19 cellular contexts compared by ENCODE assay signal in genomic region chr9:95230046-95230445, GRCh38.
A peak's percentile ranks its signal among the peaks of the same experiment; 100 is the strongest.
DNase-seq lines count a peak whose midpoint lies in the region; ATAC-seq and TF ChIP-seq lines count a peak whose summit lies in the region.
"Had no signal": no experiment of that assay in that cellular context is flagged by ENCODE, and none has a peak within 500 bp of the region (broad histone marks: within the 10 kb centered on the region; RNA-seq: fewer than 3 reads in every experiment).

No MANE protein-coding gene starts in this region.

- 80% methylated on average over 6 of the region's 6 CpGs for WGBS in hepatocyte (ENCODE audit: low lambda C conversion rate, missing lambda C conversion rate)

- H3K36me3 Mint-ChIP-seq in GM23338 (ENCODE audit: low read depth) = peaks cover 20% of the 10 kb centered on the region
- H3K36me3 Mint-ChIP-seq in neural progenitor cell = peaks cover 21% of the 10 kb centered on the region

- no peak overlapping the region for H3K9ac ChIP-seq in neural progenitor cell

- H4K20me1 ChIP-seq in GM23338 (replicated peaks; ENCODE audit: insufficient read depth) = no peaks in the 10 kb centered on the region
- no peaks in the 10 kb centered on the region for H4K20me1 ChIP-seq in hepatocyte (ENCODE audit: insufficient read depth, poor library complexity, severe bottlenecking)
- H4K20me1 ChIP-seq in neural progenitor cell (ENCODE audit: low read depth) = no peaks in the 10 kb centered on the region

- no peaks in the 10 kb centered on the region for H3K27me3 Mint-ChIP-seq in GM23338 (ENCODE audit: insufficient read depth, low read depth, poor library complexity)
- peaks cover 4% of the 10 kb centered on the region for H3K27me3 Mint-ChIP-seq in neural progenitor cell (ENCODE audit: insufficient read depth, low read depth)
- H3K27me3 Mint-ChIP-seq: CD4-positive, alpha-beta T cell had no signal

- no peaks in the 10 kb centered on the region for H3K36me3 ChIP-seq in GM23338 (ENCODE audit: insufficient read depth)
- no peaks in the 10 kb centered on the region for H3K36me3 ChIP-seq in hepatocyte (replicated peaks; ENCODE audit: insufficient read depth, low read depth)
- no peaks in the 10 kb centered on the region for H3K36me3 ChIP-seq in neural progenitor cell

- H3K27me3 ChIP-seq in GM23338 (ENCODE audit: insufficient read depth) = no peaks in the 10 kb centered on the region
- no peaks in the 10 kb centered on the region for H3K27me3 ChIP-seq in hepatocyte
- H3K27me3 ChIP-seq in neural progenitor cell = no peaks in the 10 kb centered on the region

- H3F3A ChIP-seq in GM23338 (replicated peaks; ENCODE audit: low read depth) = no peaks in the 10 kb centered on the region
- H3F3A ChIP-seq in neural progenitor cell (ENCODE audit: low read depth) = no peaks in the 10 kb centered on the region

- no peak overlapping the region for H3K4me2 ChIP-seq in GM23338
- H3K4me2 ChIP-seq in hepatocyte = no peak overlapping the region
- no peak overlapping the region for H3K4me2 ChIP-seq in neural progenitor cell

- ATAC-seq in GM23338 = peak; percentile 81
- no peak for ATAC-seq in GM18502 (IDR thresholded peaks at IDR 0.05; ENCODE audit: poor library complexity, unreplicated experiment)
- ATAC-seq in HG02981 (IDR thresholded peaks at IDR 0.05; ENCODE audit: unreplicated experiment) = no peak

- H3K4me3 ChIP-seq in GM23338 = no peak overlapping the region
- no peak overlapping the region for H3K4me3 ChIP-seq in NB4 (ENCODE audit: low read depth, low read length)
- H3K4me3 ChIP-seq in hepatocyte = no peak overlapping the region
- no peak overlapping the region for H3K4me3 ChIP-seq in neural progenitor cell

- H2AFZ ChIP-seq in GM23338 = no peak overlapping the region
- H2AFZ ChIP-seq in hepatocyte = no peak overlapping the region
- H2AFZ ChIP-seq in neural progenitor cell (replicated peaks) = no peak overlapping the region

- DNase-seq in GM23338 (ENCODE audit: low spot score) (peak; percentile 60), NB4 (ENCODE audit: low read depth) (no peak), hepatocyte (ENCODE audit: low spot score) (peak; percentile 28), neural progenitor cell (ENCODE audit: low spot score) (peak; percentile 16), DMS79 (lab: John Stamatoyannopoulos, UW) (no peak)
- DNase-seq: CD4-positive, alpha-beta T cell; GOT3; IMR-90; Kasumi-1; NCI-H1417 treated with DMSO at 0.1 percent for 48 hours; NCI-H2029; NCI-H2171; NCI-H446 treated with DMSO at 0.1 percent for 48 hours; NCI-H748 treated with DMSO at 0.1 percent for 48 hours; RPMI8226; SIG-M5 had no signal

- H3K4me1 ChIP-seq in GM23338 (ENCODE audit: insufficient read depth) (no peaks in the 10 kb centered on the region), hepatocyte (ENCODE audit: insufficient read depth) (peaks cover 7% of the 10 kb centered on the region), neural progenitor cell (no peaks in the 10 kb centered on the region)

- H3K27ac ChIP-seq in GM23338 (ENCODE audit: low read depth) (no peak overlapping the region), hepatocyte (no peak overlapping the region), neural progenitor cell (no peak overlapping the region)

- peaks cover 2% of the 10 kb centered on the region; the same call in 1 of the 3 replicates for H3K4me1 Mint-ChIP-seq in GM23338
- peaks cover 5% of the 10 kb centered on the region for H3K4me1 Mint-ChIP-seq in neural progenitor cell

- H3K27ac Mint-ChIP-seq in GM23338 (no peak overlapping the region), neural progenitor cell (no peak overlapping the region)
- H3K27ac Mint-ChIP-seq: CD4-positive, alpha-beta T cell; T-helper 2 cell treated with Interferon-gamma antibody and Interleukin-4, amounts not matched to agents 5 μg/mL and 100 μg/mL, for 36 hours had no signal

- H3K4me3 Mint-ChIP-seq in GM23338 (no peak overlapping the region), neural progenitor cell (no peak overlapping the region)
- H3K4me3 Mint-ChIP-seq: CD4-positive, alpha-beta T cell; T-helper 2 cell treated with Interferon-gamma antibody and Interleukin-4, amounts not matched to agents 5 μg/mL and 100 μg/mL, for 36 hours had no signal

- TF ChIP-seq POLR2A in NB4 (IDR thresholded peaks at IDR 0.05; ENCODE audit: extremely low read depth, insufficient read length) = no peak

- TF ChIP-seq CTCF in GM23338 (conservative IDR thresholded peaks at IDR 0.05; ENCODE audit: low read depth in 2 of 2) = peak; percentile 15 to 19; a peak in 2 of 4 replicates
- TF ChIP-seq CTCF in NB4 (IDR thresholded peaks at IDR 0.05; ENCODE audit: low read depth, low read length) = peak; percentile 15
- TF ChIP-seq CTCF in hepatocyte (IDR thresholded peaks at IDR 0.05; ENCODE audit: poor library complexity) = no peak
- peak; percentile 12 for TF ChIP-seq CTCF in neural progenitor cell (IDR thresholded peaks at IDR 0.05)

- H3K9me3 ChIP-seq in hepatocyte (ENCODE audit: low read depth) (no peaks in the 10 kb centered on the region), neural progenitor cell (ENCODE audit: low read depth) (no peaks in the 10 kb centered on the region)

- no peaks in the 10 kb centered on the region for H3K79me2 ChIP-seq in GM23338 (replicated peaks; ENCODE audit: insufficient read depth)
- no peaks in the 10 kb centered on the region for H3K79me2 ChIP-seq in hepatocyte
- H3K79me2 ChIP-seq in neural progenitor cell (ENCODE audit: low read depth) = no peaks in the 10 kb centered on the region

- H3K9me3 Mint-ChIP-seq in GM23338 = no peaks in the 10 kb centered on the region; the same call in 1 of the 3 replicates
- H3K9me3 Mint-ChIP-seq in neural progenitor cell = peaks cover 7% of the 10 kb centered on the region
- H3K9me3 Mint-ChIP-seq: CD4-positive, alpha-beta T cell had no signal

- H3K9me2 ChIP-seq in GM23338 (ENCODE audit: insufficient read depth) (no peaks in the 10 kb centered on the region), hepatocyte (replicated peaks; ENCODE audit: insufficient read depth) (no peaks in the 10 kb centered on the region)

TF ChIP-seq in GM23338, 12 proteins besides CTCF, POLR2A, EP300 and RAD21 (continues in another document):
- no peak for TF ChIP-seq CREB1 (CRISPR knock-in tag; IDR thresholded peaks at IDR 0.05; ENCODE audit: low read depth)
- no peak for TF ChIP-seq STAT1 (IDR thresholded peaks at IDR 0.05; ENCODE audit: unreplicated experiment)
- TF ChIP-seq ZNF462 (CRISPR knock-in tag; IDR thresholded peaks at IDR 0.05) = no peak
- no peak for TF ChIP-seq ZNF114 (CRISPR knock-in tag; IDR thresholded peaks at IDR 0.05)
- TF ChIP-seq ZNF331 (CRISPR knock-in tag; IDR thresholded peaks at IDR 0.05; ENCODE audit: low read depth) = no peak
- no peak for TF ChIP-seq NANOG (IDR thresholded peaks at IDR 0.05; ENCODE audit: borderline replicate concordance)

Comparison
In these comparisons a context has a peak if more than half of its experiments do, and no peak if none do; other contexts are left out.
1. DNase-seq: peak in GM23338 (single experiment), hepatocyte (single experiment) and neural progenitor cell (single experiment); none in NB4 (single experiment) and DMS79 (single experiment).